ENCODE assay signal across 20 cellular contexts in the genomic region with DNA sequence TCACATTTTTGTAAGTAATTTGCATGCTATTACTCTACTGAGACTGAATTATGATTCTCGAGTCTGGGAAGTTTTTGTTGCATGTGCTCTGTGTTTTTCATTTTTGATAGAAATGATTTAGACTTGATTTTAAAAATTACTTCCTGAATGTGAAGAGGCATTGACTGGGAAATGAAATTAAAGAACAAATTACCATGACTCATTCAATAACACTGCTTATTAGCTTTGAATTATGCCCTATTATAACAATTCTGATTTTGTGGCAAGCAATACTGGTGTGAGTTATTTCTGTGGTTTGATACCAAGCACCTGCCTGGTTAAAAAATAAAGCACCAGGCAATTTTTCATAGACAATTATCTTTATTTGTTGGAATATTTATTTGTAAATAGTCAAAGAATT. TPM values are rescaled to one million over a fixed set of nuclear protein-coding genes. Genes with fewer than 3 reads are reported as not detected.
DNase-seq lines count a peak whose midpoint lies in the region; ATAC-seq, FAIRE-seq and TF ChIP-seq lines count a peak whose summit lies in the region.
"Had no signal": no experiment of that assay in that cellular context is flagged by ENCODE, and none has a peak within 500 bp of the region (broad histone marks: within the 10 kb centered on the region; RNA-seq: fewer than 3 reads in every experiment).

No MANE protein-coding gene starts in this region.

- DNase-seq in HFFc6, result no peak
- peak; percentile 5 for DNase-seq in astrocyte (ENCODE audit: low read depth)
- DNase-seq in mesenchymal stem cell, result no peak
- DNase-seq in suprapubic skin (ENCODE audit: low spot score in 2 of 2), result no peak
- no peak for DNase-seq in AG08396 (ENCODE audit: low spot score)
- no peak for DNase-seq in prostate gland (ENCODE audit: low spot score)
- DNase-seq: activated CD4-positive, CD25-positive, alpha-beta regulatory T cell treated with anti-CD3 and anti-CD28 coated beads, Interleukin-2, amount 50 U/mL, for 72 hours; activated CD8-positive, alpha-beta memory T cell treated with anti-CD3 and anti-CD28 coated beads, Interleukin-2, amount 50 U/mL, for 4 hours; activated naive CD4-positive, alpha-beta T cell treated with anti-CD3 and anti-CD28 coated beads for 36 hours; DMS79 treated with DMSO at 0.1 percent for 48 hours; naive thymus-derived CD4-positive, alpha-beta T cell; NCI-H2107; stimulated activated CD4-positive, alpha-beta T cell treated with anti-CD3 and anti-CD28 coated beads, Interleukin-4, amount 100 ng/mL, for 1 hour had no signal

- peak overlapping the region; percentile 15 for H3K9ac ChIP-seq in astrocyte (ENCODE audit: low read length)
- peak overlapping the region; percentile 85 for H3K9ac ChIP-seq in mesenchymal stem cell (ENCODE audit: low read length)

- H3K36me3 ChIP-seq in astrocyte (ENCODE audit: insufficient read depth, low read length), result peaks cover under 1% of the 10 kb centered on the region
- peaks cover 4 to 25% of the 10 kb centered on the region in 2 experiments for H3K36me3 ChIP-seq in mesenchymal stem cell (ENCODE audit: control insufficient read depth in 1 of 2, insufficient read depth in 2 of 2, low read depth in 1 of 2, low read length in 2 of 2)
- peaks cover 8% of the 10 kb centered on the region for H3K36me3 ChIP-seq in suprapubic skin
- no peaks in the 10 kb centered on the region for H3K36me3 ChIP-seq in prostate gland

- no peak for FAIRE-seq in astrocyte (lab: Jason Lieb, UNC)

- TF ChIP-seq CTCF in HFFc6 (IDR thresholded peaks at IDR 0.05) (no peak), astrocyte (IDR thresholded peaks at IDR 0.05; ENCODE audit: insufficient read depth, low read depth, low read length) (no peak), suprapubic skin (IDR thresholded peaks at IDR 0.05) (no peak), prostate gland (IDR thresholded peaks at IDR 0.05) (no peak)

- H3K9me3 Mint-ChIP-seq in HFFc6 (no peaks in the 10 kb centered on the region), astrocyte (ENCODE audit: unreplicated experiment) (no peaks in the 10 kb centered on the region)
- H3K9me3 Mint-ChIP-seq: activated naive CD4-positive, alpha-beta T cell treated with anti-CD3 and anti-CD28 coated beads for 36 hours; endodermal cell; H9; naive thymus-derived CD4-positive, alpha-beta T cell; T-helper 1 cell treated with Interleukin-12 subunit alpha and Interleukin-12 subunit beta and Interleukin-4 antibody, amounts not matched to agents 30 μg/mL and 1 μg/mL, for 36 hours had no signal

- no peak overlapping the region for H2BK12ac ChIP-seq in mesenchymal stem cell (ENCODE audit: low read length in 2 of 2)

- H3K27ac ChIP-seq in astrocyte (ENCODE audit: low read depth, low read length) (peak overlapping the region; percentile 62), mesenchymal stem cell (ENCODE audit: low read length, poor library complexity, severe bottlenecking) (peak overlapping the region; percentile 75), suprapubic skin (peak overlapping the region; percentile 70), prostate gland (peak overlapping the region in 1 of 2 donors; percentile 6)
- H3K27ac ChIP-seq: C4-2B, cardiac muscle cell had no signal

- no peak for TF ChIP-seq POLR2A in suprapubic skin (IDR thresholded peaks at IDR 0.05)
- no peak for TF ChIP-seq POLR2A in prostate gland (IDR thresholded peaks at IDR 0.05)

- H3K23ac ChIP-seq in mesenchymal stem cell (ENCODE audit: low read length in 2 of 2), result no peak overlapping the region

- H3K27ac Mint-ChIP-seq in HFFc6 (peak overlapping the region; percentile 90), astrocyte (ENCODE audit: unreplicated experiment) (peak overlapping the region; percentile 72)
- H3K27ac Mint-ChIP-seq: activated naive CD4-positive, alpha-beta T cell treated with anti-CD3 and anti-CD28 coated beads for 36 hours; endodermal cell; H9; naive thymus-derived CD4-positive, alpha-beta T cell; T-helper 1 cell treated with Interleukin-12 subunit alpha and Interleukin-12 subunit beta and Interleukin-4 antibody, amounts not matched to agents 30 μg/mL and 1 μg/mL, for 36 hours had no signal

- no peak overlapping the region for H2BK120ac ChIP-seq in mesenchymal stem cell (ENCODE audit: low read depth, low read length)

- H3K79me1 ChIP-seq in mesenchymal stem cell (replicated peaks; ENCODE audit: low read length, poor library complexity, severe bottlenecking), result peaks cover 12% of the 10 kb centered on the region

- TF ChIP-seq EP300 in suprapubic skin (IDR thresholded peaks at IDR 0.05), result no peak

- H3K27me3 ChIP-seq in astrocyte (ENCODE audit: insufficient read depth, low read length) (no peaks in the 10 kb centered on the region), mesenchymal stem cell (ENCODE audit: control insufficient read depth in 1 of 2, insufficient read depth in 1 of 2, low read length in 2 of 2) (no peaks in the 10 kb centered on the region), suprapubic skin (no peaks in the 10 kb centered on the region), prostate gland (replicated peaks; ENCODE audit: insufficient read depth) (no peaks in the 10 kb centered on the region)
- H3K27me3 ChIP-seq: cardiac muscle cell had no signal

- H2BK15ac ChIP-seq in mesenchymal stem cell (ENCODE audit: low read depth, poor library complexity, severe bottlenecking), result no peak overlapping the region

- H2AFZ ChIP-seq in astrocyte (ENCODE audit: low read depth, low read length) (no peak overlapping the region), mesenchymal stem cell (ENCODE audit: low read depth, low read length) (no peak overlapping the region)

- H3K4me1 ChIP-seq in astrocyte (ENCODE audit: insufficient read depth, low read length) (peaks cover 38% of the 10 kb centered on the region), mesenchymal stem cell (ENCODE audit: control insufficient read depth, insufficient read depth, low read depth, low read length) (peaks cover 6% of the 10 kb centered on the region), suprapubic skin (peaks cover 43% of the 10 kb centered on the region), prostate gland (replicated peaks) (no peaks in the 10 kb centered on the region)

- no peak overlapping the region for H3K18ac ChIP-seq in mesenchymal stem cell (ENCODE audit: low read depth in 1 of 2, low read length in 2 of 2)

- H3K4me3 ChIP-seq in astrocyte (ENCODE audit: insufficient read depth, low read depth, low read length) (no peak overlapping the region), mesenchymal stem cell (ENCODE audit: insufficient read depth in 1 of 2, low read depth in 1 of 2, low read length in 2 of 2) (no peak overlapping the region), suprapubic skin (no peak overlapping the region), prostate gland (no peak overlapping the region)
- H3K4me3 ChIP-seq: cardiac muscle cell had no signal

- no peaks in the 10 kb centered on the region for H3K9me3 ChIP-seq in astrocyte (ENCODE audit: insufficient read depth, low read depth, low read length)
- H3K9me3 ChIP-seq in mesenchymal stem cell (ENCODE audit: control insufficient read depth, low read length), result no peaks in the 10 kb centered on the region
- no peaks in the 10 kb centered on the region for H3K9me3 ChIP-seq in suprapubic skin
- H3K9me3 ChIP-seq in prostate gland, result no peaks in the 10 kb centered on the region

- peaks cover 5% of the 10 kb centered on the region for H3K79me2 ChIP-seq in astrocyte (ENCODE audit: insufficient read depth, low read length)

- H2AK5ac ChIP-seq in mesenchymal stem cell (ENCODE audit: low read length, severe bottlenecking), result no peak overlapping the region

- H3K4ac ChIP-seq in mesenchymal stem cell (ENCODE audit: low read depth in 1 of 2, low read length in 2 of 2), result no peak overlapping the region

- ATAC-seq in GM19467 (IDR thresholded peaks at IDR 0.05; ENCODE audit: unreplicated experiment), result no peak
- ATAC-seq in GM18907 (IDR thresholded peaks at IDR 0.05; ENCODE audit: unreplicated experiment), result no peak
- ATAC-seq: naive thymus-derived CD4-positive, alpha-beta T cell had no signal

- H3K27me3 Mint-ChIP-seq in HFFc6 (ENCODE audit: insufficient read depth), result no peaks in the 10 kb centered on the region; the same call in 1 of the 2 replicates
- H3K27me3 Mint-ChIP-seq in astrocyte (ENCODE audit: low read depth, unreplicated experiment), result no peaks in the 10 kb centered on the region
- H3K27me3 Mint-ChIP-seq: naive thymus-derived CD4-positive, alpha-beta T cell had no signal

- H2BK5ac ChIP-seq in mesenchymal stem cell (ENCODE audit: low read depth, low read length, poor library complexity, severe bottlenecking), result no peak overlapping the region

- H3K36me3 Mint-ChIP-seq in HFFc6 (ENCODE audit: low read depth), result peaks cover 5% of the 10 kb centered on the region; the same call in 1 of the 2 replicates
- H3K36me3 Mint-ChIP-seq in astrocyte (ENCODE audit: low read depth, unreplicated experiment), result peaks cover 6% of the 10 kb centered on the region

- H4K91ac ChIP-seq in mesenchymal stem cell (ENCODE audit: low read length), result no peak overlapping the region

- no peak overlapping the region for H4K8ac ChIP-seq in mesenchymal stem cell (ENCODE audit: low read length)

- no CpG with 5 or more reads among the region's 1 CpG for WGBS in mesenchymal stem cell
- WGBS in suprapubic skin, result 27% methylated on average over 1 of the region's 1 CpG
- WGBS in prostate gland, result 76% methylated on average over 1 of the region's 1 CpG

- no peak overlapping the region for H3K14ac ChIP-seq in mesenchymal stem cell (ENCODE audit: low read length in 2 of 2)

- H3K4me2 ChIP-seq in astrocyte (ENCODE audit: low read length) (peak overlapping the region; percentile 48), mesenchymal stem cell (ENCODE audit: low read length, poor library complexity, severe bottlenecking) (no peak overlapping the region)

- intact Hi-C loops in prostate gland (cut with DNase I), result no loop called here

- H3K4me1 Mint-ChIP-seq in HFFc6 (ENCODE audit: low read depth) (peaks cover 54% of the 10 kb centered on the region), astrocyte (ENCODE audit: low read depth, unreplicated experiment) (peaks cover 47% of the 10 kb centered on the region)

- H3K4me3 Mint-ChIP-seq in HFFc6, result peak overlapping the region; percentile 65; the same call in 1 of the 2 replicates
- no peak overlapping the region for H3K4me3 Mint-ChIP-seq in astrocyte (ENCODE audit: unreplicated experiment)
- H3K4me3 Mint-ChIP-seq: activated naive CD4-positive, alpha-beta T cell treated with anti-CD3 and anti-CD28 coated beads for 36 hours; endodermal cell; H9; naive thymus-derived CD4-positive, alpha-beta T cell; T-helper 1 cell treated with Interleukin-12 subunit alpha and Interleukin-12 subunit beta and Interleukin-4 antibody, amounts not matched to agents 30 μg/mL and 1 μg/mL, for 36 hours had no signal

- H4K20me1 ChIP-seq in astrocyte (ENCODE audit: insufficient read depth, low read length), result peaks cover 19% of the 10 kb centered on the region

RNA-seq across cellular contexts. Expression of a gene that starts 0.5 kb away (rescaled TPM):
- under 1 TPM; 0.11 to 0.77 (median 0.47) TPM for total RNA-seq in HFFc6 (2021; fragmentation: NEBNext Ultra II Directional; extraction: Animal tissue kit (Norgen Biotek cat#: 25700))
- total RNA-seq in astrocyte (3.1 and 3.9 TPM in 2 replicates), suprapubic skin (10 to 100 TPM in 1 of 4 donors, under 1 TPM in 1, not detected in 2; 0.57 to 10.6 TPM), prostate gland (1 to 10 TPM in 1 of 2 donors, not detected in 1; 1.5 TPM)
- polyA plus RNA-seq in mesenchymal stem cell (2013, experiment 1 of 2), result 0.50 TPM
- polyA plus RNA-seq in mesenchymal stem cell (2013, experiment 2 of 2), result 1.0 TPM

RNA-seq across cellular contexts. Expression of a gene that starts 31.1 kb away (rescaled TPM):
- total RNA-seq in HFFc6 (2021; fragmentation: NEBNext Ultra II Directional; extraction: Animal tissue kit (Norgen Biotek cat#: 25700)), result 10 to 100 TPM; 25.4 to 30.0 (median 27.5) TPM
- total RNA-seq in astrocyte (101 TPM in 2 replicates), suprapubic skin (10 to 100 TPM; 30.7 to 81.4 (median 44.6) TPM), prostate gland (10 to 100 TPM; 57.5 to 58.5 TPM)
- polyA plus RNA-seq in mesenchymal stem cell (2013, experiment 1 of 2), result 25.6 TPM
- 26.0 TPM for polyA plus RNA-seq in mesenchymal stem cell (2013, experiment 2 of 2)
